ENCODE assay signal across 20 cellular contexts in the genomic region with DNA sequence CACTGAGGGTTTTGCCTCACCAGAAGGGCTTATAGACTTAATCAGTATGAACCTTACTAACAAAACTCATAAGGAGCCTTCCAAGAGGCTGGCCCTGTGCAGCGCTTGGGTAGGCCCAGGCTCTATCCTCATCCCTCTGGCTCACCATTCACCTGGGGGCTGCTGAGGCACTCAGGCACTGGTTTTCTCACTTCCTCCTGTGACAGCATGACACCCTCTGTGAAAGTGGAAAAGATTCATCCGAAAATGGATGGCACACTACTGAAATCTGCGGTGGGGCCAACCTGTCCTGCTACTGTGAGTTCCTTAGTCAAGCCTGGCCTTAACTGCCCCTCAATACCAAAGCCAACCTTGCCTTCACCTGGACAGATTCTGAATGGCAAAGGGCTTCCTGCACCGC. TPM values are rescaled to one million over a fixed set of nuclear protein-coding genes. Genes with fewer than 3 reads are reported as not detected.
DNase-seq lines count a peak whose midpoint lies in the region; ATAC-seq lines count a peak whose summit lies in the region.
"Had no signal": no experiment of that assay in that cellular context is flagged by ENCODE, and none has a peak within 500 bp of the region (broad histone marks: within the 10 kb centered on the region; RNA-seq: fewer than 3 reads in every experiment).

No MANE protein-coding gene starts in this region.

- H3K9me3 ChIP-seq in CD4-positive, alpha-beta memory T cell (ENCODE audit: control insufficient read depth in 1 of 2, low read length in 2 of 2) = no peaks in the 10 kb centered on the region
- H3K9me3 ChIP-seq: gastrocnemius medialis had no signal

- H3K4me3 ChIP-seq in CD4-positive, alpha-beta memory T cell (ENCODE audit: low read length in 2 of 2) = no peak overlapping the region
- H3K4me3 ChIP-seq: gastrocnemius medialis had no signal

- POLR2A ChIA-PET in CD4-positive, alpha-beta memory T cell (lab: Charles Lee; ENCODE audit: partially characterized antibody) = interaction anchor here (1.1 to 13.9 kb wide), 2 partner anchors 15 to 41 kb away, joined by 5 to 347 read pairs; a partner anchor contains a TSS
- POLR2A ChIA-PET in T-cell (lab: Charles Lee) = interaction anchor here in 1 of 2 donors (0.5 kb wide), 1 partner anchor 14 kb away, joined by 4 read pairs; no protein-coding TSS in a partner anchor

- H3K9me3 Mint-ChIP-seq in T-helper 2 cell treated with Interferon-gamma antibody and Interleukin-4, amounts not matched to agents 5 μg/mL and 100 μg/mL, for 36 hours = no peaks in the 10 kb centered on the region
- peaks cover 0 to 2% (median 0%) of the 10 kb centered on the region in 8 donors for H3K9me3 Mint-ChIP-seq in CD4-positive, alpha-beta memory T cell
- no peaks in the 10 kb centered on the region for H3K9me3 Mint-ChIP-seq in T-cell
- no peaks in the 10 kb centered on the region for H3K9me3 Mint-ChIP-seq in effector memory CD8-positive, alpha-beta T cell
- H3K9me3 Mint-ChIP-seq: brain, type B pancreatic cell had no signal

- DNase-seq in T-helper 2 cell treated with Interferon-gamma antibody and Interleukin-4, amounts not matched to agents 5 μg/mL and 100 μg/mL, for 36 hours (ENCODE audit: low spot score) = no peak
- no peak for DNase-seq in T-helper 2 cell
- DNase-seq in CD4-positive, alpha-beta memory T cell = no peak
- DNase-seq in T-cell = no peak
- DNase-seq in effector memory CD8-positive, alpha-beta T cell = no peak
- DNase-seq in hippocampal formation (lab: John Stamatoyannopoulos, UW) = no peak
- no peak for DNase-seq in DMS79 treated with DMSO at 0.1 percent for 48 hours (lab: John Stamatoyannopoulos, UW)
- DNase-seq: activated CD8-positive, alpha-beta memory T cell treated with anti-CD3 and anti-CD28 coated beads for 24 hours; activated effector memory CD4-positive, alpha-beta T cell treated with anti-CD3 and anti-CD28 coated beads, Interleukin-2, amount 50 U/mL, for 16 hours; dermis blood vessel endothelial cell; erythroblast; gastrocnemius medialis; NCI-H1694; NCI-H82; nucleus accumbens; RPMI8226 had no signal

- H3K27me3 Mint-ChIP-seq in T-helper 2 cell treated with Interferon-gamma antibody and Interleukin-4, amounts not matched to agents 5 μg/mL and 100 μg/mL, for 36 hours (ENCODE audit: low read depth) = no peaks in the 10 kb centered on the region
- no peaks in the 10 kb centered on the region for H3K27me3 Mint-ChIP-seq in CD4-positive, alpha-beta memory T cell
- H3K27me3 Mint-ChIP-seq in T-cell = no peaks in the 10 kb centered on the region
- no peaks in the 10 kb centered on the region for H3K27me3 Mint-ChIP-seq in effector memory CD8-positive, alpha-beta T cell
- H3K27me3 Mint-ChIP-seq: brain, type B pancreatic cell had no signal

- peaks cover 61% of the 10 kb centered on the region for H3K4me1 Mint-ChIP-seq in T-helper 2 cell treated with Interferon-gamma antibody and Interleukin-4, amounts not matched to agents 5 μg/mL and 100 μg/mL, for 36 hours (ENCODE audit: low read depth)
- H3K4me1 Mint-ChIP-seq in CD4-positive, alpha-beta memory T cell = peaks cover 66 to 93% (median 81%) of the 10 kb centered on the region in 4 donors
- H3K4me1 Mint-ChIP-seq in T-cell = peaks cover 83 to 89% (median 87%) of the 10 kb centered on the region in 3 donors
- H3K4me1 Mint-ChIP-seq in effector memory CD8-positive, alpha-beta T cell (ENCODE audit: low read depth in 2 of 2) = peaks cover 41 to 75% of the 10 kb centered on the region in 2 donors

- intact Hi-C loops in CD4-positive, alpha-beta memory T cell (cut with micrococcal nuclease) = no loop called here

- H3K27ac Mint-ChIP-seq in T-helper 2 cell treated with Interferon-gamma antibody and Interleukin-4, amounts not matched to agents 5 μg/mL and 100 μg/mL, for 36 hours = peak overlapping the region; percentile 58
- peak overlapping the region; percentile 71 to 94 (median 88) for H3K27ac Mint-ChIP-seq in CD4-positive, alpha-beta memory T cell
- H3K27ac Mint-ChIP-seq in T-cell = peak overlapping the region; percentile 88 to 96
- peak overlapping the region; percentile 89 to 95 for H3K27ac Mint-ChIP-seq in effector memory CD8-positive, alpha-beta T cell
- H3K27ac Mint-ChIP-seq: type B pancreatic cell had no signal

- no peak overlapping the region for H3K4me3 Mint-ChIP-seq in T-helper 2 cell treated with Interferon-gamma antibody and Interleukin-4, amounts not matched to agents 5 μg/mL and 100 μg/mL, for 36 hours
- peak overlapping the region in 7 of 8 donors; percentile 1 to 89 (median 38) for H3K4me3 Mint-ChIP-seq in CD4-positive, alpha-beta memory T cell
- peak overlapping the region in 1 of 3 donors; percentile 25 for H3K4me3 Mint-ChIP-seq in T-cell
- H3K4me3 Mint-ChIP-seq in effector memory CD8-positive, alpha-beta T cell = no peak overlapping the region
- H3K4me3 Mint-ChIP-seq: brain, type B pancreatic cell had no signal

- ATAC-seq in T-cell (replicated peaks in 1 of 4) = no peak
- no peak for ATAC-seq in effector memory CD8-positive, alpha-beta T cell (replicated peaks)
- no peak for ATAC-seq in HG03460 (IDR thresholded peaks at IDR 0.05; ENCODE audit: unreplicated experiment)
- ATAC-seq: gastrocnemius medialis, HepG2 had no signal

- H3K36me3 Mint-ChIP-seq in T-helper 2 cell treated with Interferon-gamma antibody and Interleukin-4, amounts not matched to agents 5 μg/mL and 100 μg/mL, for 36 hours (ENCODE audit: low read depth) = peaks cover 56% of the 10 kb centered on the region
- peaks cover 48 to 71% of the 10 kb centered on the region in 2 donors for H3K36me3 Mint-ChIP-seq in CD4-positive, alpha-beta memory T cell
- H3K36me3 Mint-ChIP-seq in T-cell = peaks cover 54% of the 10 kb centered on the region
- H3K36me3 Mint-ChIP-seq in effector memory CD8-positive, alpha-beta T cell (ENCODE audit: insufficient read depth) = peaks cover 71% of the 10 kb centered on the region

- H3K4me1 ChIP-seq in CD4-positive, alpha-beta memory T cell (ENCODE audit: insufficient read depth, low read length) = peaks cover 81% of the 10 kb centered on the region

- peaks cover 56% of the 10 kb centered on the region for H3K36me3 ChIP-seq in CD4-positive, alpha-beta memory T cell (ENCODE audit: insufficient read depth, low read length)

- no peaks in the 10 kb centered on the region for H3K27me3 ChIP-seq in CD4-positive, alpha-beta memory T cell (ENCODE audit: insufficient read depth, low read length)
- H3K27me3 ChIP-seq: gastrocnemius medialis had no signal

- H3K27ac ChIP-seq in CD4-positive, alpha-beta memory T cell (ENCODE audit: low read depth, low read length) = peak overlapping the region; percentile 70
- H3K27ac ChIP-seq: gastrocnemius medialis had no signal

- CTCF ChIA-PET in CD4-positive, alpha-beta memory T cell (lab: Charles Lee; ENCODE audit: partially characterized antibody) = interaction anchor here (2.3 to 29.4 kb wide), 4 partner anchors 9 to 19 kb away, joined by 10 to 875 read pairs (median 105); no protein-coding TSS in a partner anchor
- CTCF ChIA-PET in T-cell (lab: Charles Lee) = interaction anchor here (0.7 to 7.0 kb wide), 10 partner anchors 11 to 41 kb away, joined by 3 to 220 read pairs (median 6); a partner anchor contains a TSS

RNA-seq across cellular contexts. Expression of a gene that starts 41.3 kb away (rescaled TPM):
- total RNA-seq in CD4-positive, alpha-beta memory T cell = 10 to 100 TPM; 65.7 to 68.1 TPM
- 100 to 1,000 TPM; 127 to 152 TPM for polyA plus RNA-seq in CD4-positive, alpha-beta memory T cell
- total RNA-seq in T-cell = 10 to 100 TPM; 60.2 to 95.4 (median 73.2) TPM

Comparison
In these comparisons a context has a peak if more than half of its experiments do, and no peak if none do; other contexts are left out.
1. H3K4me3 Mint-ChIP-seq: peak in CD4-positive, alpha-beta memory T cell (7 of 8); none in T-helper 2 cell treated with Interferon-gamma antibody and Interleukin-4, amounts not matched to agents 5 μg/mL and 100 μg/mL, for 36 hours (single experiment) and effector memory CD8-positive, alpha-beta T cell (0 of 2).
2. Peak in every context shown above with its lines, with median percentiles within 50 percentile points of each other: H3K27ac Mint-ChIP-seq.